Comparison of ENCODE assay signal across 8 cellular contexts in genomic region chr3:50600841-50601591, GRCh38. TPM values are rescaled to one million over a fixed set of nuclear protein-coding genes. Genes with fewer than 3 reads are reported as not detected.
A peak's percentile ranks its signal among the peaks of the same experiment; 100 is the strongest.
DNase-seq lines count a peak whose midpoint lies in the region; ATAC-seq and TF ChIP-seq lines count a peak whose summit lies in the region.

No MANE protein-coding gene starts in this region.

- peak; percentile 83 for ATAC-seq in Right ventricle myocardium inferior

- H3K4me2 ChIP-seq in SK-N-SH, result peak overlapping the region; percentile 51

- H3K4me1 Mint-ChIP-seq in activated naive CD8-positive, alpha-beta T cell (ENCODE audit: low read depth), result peaks cover 80% of the 10 kb centered on the region

- H3K79me2 ChIP-seq in SK-N-SH (ENCODE audit: insufficient read depth), result no peaks in the 10 kb centered on the region

- no peaks in the 10 kb centered on the region for H3F3A ChIP-seq in SK-N-SH (replicated peaks; ENCODE audit: insufficient read depth)

- no peaks in the 10 kb centered on the region for H4K20me1 ChIP-seq in SK-N-SH (ENCODE audit: insufficient read depth)

- peak; percentile 16; the same call in 1 of the 2 replicates for TF ChIP-seq RAD21 in SK-N-SH (IDR thresholded peaks at IDR 0.05; ENCODE audit: low read length)

- H3K4me1 ChIP-seq in SK-N-SH (ENCODE audit: control insufficient read depth in 1 of 2, insufficient read depth in 2 of 2, low read depth in 1 of 2, low read length in 1 of 2) (peaks cover 17 to 38% of the 10 kb centered on the region in 2 experiments), urinary bladder (ENCODE audit: insufficient read depth) (no peaks in the 10 kb centered on the region)

- H3K9me3 ChIP-seq in SK-N-SH, result no peaks in the 10 kb centered on the region

- peak overlapping the region; percentile 100 for H3K27ac Mint-ChIP-seq in activated naive CD8-positive, alpha-beta T cell

- no peaks in the 10 kb centered on the region for H3K9me2 ChIP-seq in SK-N-SH

- POLR2A ChIA-PET in SK-N-SH (lab: Yijun Ruan, JAX), result interaction anchor here (0.7 to 2.8 kb wide), 6 partner anchors 9 to 1550 kb away, joined by 3 to 23 read pairs (median 4); partner anchors contain the start of genes CISH and HEMK1

- no peaks in the 10 kb centered on the region for H3K27me3 Mint-ChIP-seq in activated naive CD8-positive, alpha-beta T cell

- H3K9me3 Mint-ChIP-seq in activated naive CD8-positive, alpha-beta T cell (ENCODE audit: low read depth), result no peaks in the 10 kb centered on the region

- H3K36me3 ChIP-seq in SK-N-SH (replicated peaks in 1 of 2; ENCODE audit: control insufficient read depth in 1 of 2, insufficient read depth in 2 of 2, low read length in 1 of 2), result no peaks in the 10 kb centered on the region
- no peaks in the 10 kb centered on the region for H3K36me3 ChIP-seq in urinary bladder (ENCODE audit: insufficient read depth)

- H3K27ac ChIP-seq in SK-N-SH (ENCODE audit: low read depth in 2 of 2, low read length in 1 of 2) (peak overlapping the region; percentile 70 to 93), urinary bladder (ENCODE audit: low read depth) (peak overlapping the region; percentile 95)

- TF ChIP-seq CTCF in SK-N-SH (IDR thresholded peaks at IDR 0.05), result no peak

- H3K9ac ChIP-seq in SK-N-SH, result peak overlapping the region; percentile 57

- H3K4me3 ChIP-seq in SK-N-SH (ENCODE audit: low read depth in 2 of 2, low read length in 1 of 2), result no peak overlapping the region; a peak in 1 of 4 replicates
- no peak overlapping the region for H3K4me3 ChIP-seq in urinary bladder (ENCODE audit: low read depth, low read length)

- peak overlapping the region; percentile 97 for H3K4me3 Mint-ChIP-seq in activated naive CD8-positive, alpha-beta T cell

- WGBS in SK-N-SH (ENCODE audit: low lambda C conversion rate), result 1% methylated on average over 6 of the region's 14 CpGs
- 2% methylated on average over 14 of the region's 14 CpGs for WGBS in urinary bladder

- H2AFZ ChIP-seq in SK-N-SH (ENCODE audit: low read depth), result peak overlapping the region; percentile 87

- H3K27me3 ChIP-seq in SK-N-SH (ENCODE audit: insufficient read depth), result no peaks in the 10 kb centered on the region

- H3K36me3 Mint-ChIP-seq in activated naive CD8-positive, alpha-beta T cell, result peaks cover 15% of the 10 kb centered on the region

- intact Hi-C loops in Right ventricle myocardium inferior (cut with DNase I), result loop anchor here (1.0 kb wide), 1 partner anchor 17 kb away; no protein-coding TSS in a partner anchor

- CTCF ChIA-PET in SK-N-SH (lab: Yijun Ruan, JAX), result interaction anchor here (0.9 to 25.1 kb wide), 4 partner anchors 13 to 788 kb away, joined by 3 to 648 read pairs (median 58); partner anchors contain the start of genes C3orf18, CISH, HEMK1 and MAPKAPK3

- DNase-seq in NCI-H82 (lab: John Stamatoyannopoulos, UW) (peak; percentile 39), NCI-H82 treated with DMSO at 0.1 percent for 48 hours (lab: John Stamatoyannopoulos, UW; ENCODE audit: unreplicated experiment) (no peak), KG1 (lab: John Stamatoyannopoulos, UW) (peak; percentile 70), SK-N-SH (peak; percentile 91), Right ventricle myocardium inferior (ENCODE audit: missing footprints) (peak; percentile 97), putamen (ENCODE audit: low spot score) (peak; percentile 75)

- peak; percentile 60 to 75; a peak in 3 of 4 replicates for TF ChIP-seq EP300 in SK-N-SH (IDR thresholded peaks at IDR 0.05; ENCODE audit: borderline replicate concordance in 1 of 2, low read depth in 1 of 2, low read length in 1 of 2)

TF ChIP-seq in SK-N-SH, 30 proteins besides CTCF, POLR2A, EP300 and RAD21 (continues in another document):
- no peak for TF ChIP-seq SMC3 (IDR thresholded peaks at IDR 0.05; ENCODE audit: low read depth, low read length)
- no peak; the same call in 1 of the 2 replicates for TF ChIP-seq JUND (IDR thresholded peaks at IDR 0.05)
- TF ChIP-seq NFIC (IDR thresholded peaks at IDR 0.05; ENCODE audit: borderline replicate concordance), result peak; percentile 79
- TF ChIP-seq RCOR1 (IDR thresholded peaks at IDR 0.05; ENCODE audit: low read length), result peak; percentile 32; the same call in 1 of the 2 replicates
- TF ChIP-seq MEF2A (IDR thresholded peaks at IDR 0.05; ENCODE audit: borderline replicate concordance, low read depth), result no peak; the same call in 1 of the 2 replicates
- TF ChIP-seq TAF1 (IDR thresholded peaks at IDR 0.05; ENCODE audit: borderline replicate concordance, low read depth, low read length), result no peak
- peak; percentile 70 for TF ChIP-seq PBX3 (IDR thresholded peaks at IDR 0.05)
- no peak for TF ChIP-seq USF2 (IDR thresholded peaks at IDR 0.05; ENCODE audit: borderline replicate concordance, low read depth, low read length)
- TF ChIP-seq IRF3 (IDR thresholded peaks at IDR 0.05; ENCODE audit: low read depth, low read length), result no peak
- no peak for TF ChIP-seq FOXM1 (IDR thresholded peaks at IDR 0.05; ENCODE audit: low read depth)
- TF ChIP-seq SIN3A (IDR thresholded peaks at IDR 0.05; ENCODE audit: borderline replicate concordance, low read depth, low read length), result peak; percentile 43; the same call in 1 of the 2 replicates
- peak; percentile 84 for TF ChIP-seq MAX (IDR thresholded peaks at IDR 0.05; ENCODE audit: low read depth)
- TF ChIP-seq MXI1 (IDR thresholded peaks at IDR 0.05; ENCODE audit: low read depth, low read length), result peak; percentile 76; the same call in 1 of the 2 replicates
- peak; percentile 64 for TF ChIP-seq CHD2 (IDR thresholded peaks at IDR 0.05; ENCODE audit: low read length, partially characterized antibody)

RNA-seq across cellular contexts. Expression of gene CISH, which starts 10.6 kb away (rescaled TPM):
- polyA plus RNA-seq in SK-N-SH (2012; rRNA removed), result 2.0 and 2.6 TPM in 2 replicates
- polyA plus RNA-seq in SK-N-SH (2012; cell fraction: cytosol; rRNA removed), result 1.2 and 1.8 TPM in 2 replicates
- 3.7 TPM in 2 replicates for polyA plus RNA-seq in SK-N-SH (2012; cell fraction: nucleus; rRNA removed)
- 13.2 TPM for total RNA-seq in Right ventricle myocardium inferior
- total RNA-seq in urinary bladder, result 5.0 TPM
- 7.9 TPM for polyA plus RNA-seq in urinary bladder

RNA-seq across cellular contexts. Expression of gene MAPKAPK3, which starts 15.9 kb away (rescaled TPM):
- polyA plus RNA-seq in SK-N-SH (2012; rRNA removed) (29.4 and 35.6 TPM in 2 replicates), urinary bladder (23.0 TPM)
- 18.9 and 25.5 TPM in 2 replicates for polyA plus RNA-seq in SK-N-SH (2012; cell fraction: cytosol; rRNA removed)
- 22.6 and 25.7 TPM in 2 replicates for polyA plus RNA-seq in SK-N-SH (2012; cell fraction: nucleus; rRNA removed)
- total RNA-seq in Right ventricle myocardium inferior (412 TPM), urinary bladder (20.5 TPM)

RNA-seq across cellular contexts. Expression of gene HEMK1, which starts 31.7 kb away (rescaled TPM):
- polyA plus RNA-seq in SK-N-SH (2012; rRNA removed) (15.4 and 21.7 TPM in 2 replicates), urinary bladder (17.6 TPM)
- 7.1 and 10.6 TPM in 2 replicates for polyA plus RNA-seq in SK-N-SH (2012; cell fraction: cytosol; rRNA removed)
- 82.8 and 88.7 TPM in 2 replicates for polyA plus RNA-seq in SK-N-SH (2012; cell fraction: nucleus; rRNA removed)
- total RNA-seq in Right ventricle myocardium inferior (14.0 TPM), urinary bladder (15.0 TPM)

RNA-seq across cellular contexts. Expression of gene C3orf18, which starts 33.5 kb away (rescaled TPM):
- polyA plus RNA-seq in SK-N-SH (2012; rRNA removed), result 19.7 and 27.2 TPM in 2 replicates
- polyA plus RNA-seq in SK-N-SH (2012; cell fraction: cytosol; rRNA removed), result 11.3 and 16.2 TPM in 2 replicates
- polyA plus RNA-seq in SK-N-SH (2012; cell fraction: nucleus; rRNA removed), result 50.5 and 50.7 TPM in 2 replicates
- total RNA-seq in Right ventricle myocardium inferior, result 48.4 TPM
- 9.3 TPM for total RNA-seq in urinary bladder
- 21.6 TPM for polyA plus RNA-seq in urinary bladder

Comparison
In these comparisons a context has a peak if more than half of its experiments do, and no peak if none do; other contexts are left out.
1. RNA of gene MAPKAPK3, which starts 15.9 kb away (total RNA-seq): 412 TPM in Right ventricle myocardium inferior (single experiment); 20.5 TPM in urinary bladder (single experiment); every median in the first group is over 10 times any median in the second.